In genomic region chr12:21372602-21373001, GRCh38 we compare ENCODE assay signal across 34 cellular contexts. TPM values are rescaled to one million over a fixed set of nuclear protein-coding genes. Genes with fewer than 3 reads are reported as not detected.
"Had no signal": no experiment of that assay in that cellular context is flagged by ENCODE, and none has a peak within 500 bp of the region (broad histone marks: within the 10 kb centered on the region; RNA-seq: fewer than 3 reads in every experiment).

TSS of gene IAPP (plus strand) at chr12:21372902. CDS start at chr12:21373352, 450 bp downstream.

- H3K9me3 ChIP-seq: adrenal gland, body of pancreas, breast epithelium had no signal

- DNase-seq: activated B cell treated with CpG ODN at 0.5 μM for 24 hours; activated CD4-positive, alpha-beta memory T cell treated with anti-CD3 and anti-CD28 coated beads for 36 hours; activated CD4-positive, alpha-beta T cell treated with anti-CD3 and anti-CD28 coated beads for 4 hours; activated CD4-positive, alpha-beta T cell treated with anti-CD3 and anti-CD28 coated beads, Interleukin-2, amount 10 ng/mL, durations not matched to agents 24 days and 14 days; activated CD4-positive, alpha-beta T cell treated with anti-CD3 and anti-CD28 coated beads, Interleukin-2, amount 50 U/mL, for 1 hour; activated CD4-positive, alpha-beta T cell treated with anti-CD3 and anti-CD28 coated beads, Interleukin-2, amount 50 U/mL, for 4 hours; activated CD4-positive, CD25-positive, alpha-beta regulatory T cell treated with anti-CD3 and anti-CD28 coated beads, Interleukin-2, amount 50 U/mL, for 72 hours; activated CD8-positive, alpha-beta memory T cell treated with anti-CD3 and anti-CD28 coated beads, Interleukin-2, amount 50 U/mL, for 4 hours; activated CD8-positive, alpha-beta T cell treated with anti-CD3 and anti-CD28 coated beads for 36 hours; activated effector memory CD4-positive, alpha-beta T cell treated with anti-CD3 and anti-CD28 coated beads, Interleukin-2, amount 50 U/mL, for 16 hours; activated naive CD4-positive, alpha-beta T cell treated with anti-CD3 and anti-CD28 coated beads, Interleukin-2, amount 10 ng/mL, durations not matched to agents 7 days and 5 days; activated naive CD4-positive, alpha-beta T cell treated with Interleukin-2 at 50 U/mL for 16 hours; activated T-cell treated with anti-CD3 and anti-CD28 coated beads for 4 hours; activated T-cell treated with anti-CD3 and anti-CD28 coated beads, Interleukin-2, amount 50 U/mL, for 1 hour; activated T-cell treated with anti-CD3 and anti-CD28 coated beads, Interleukin-2, amount 50 U/mL, for 4 hours; activated T-cell treated with anti-CD3 and anti-CD28 coated beads, Interleukin-2, amount 50 U/mL, for 72 hours; adrenal gland; amniotic stem cell; aorta; body of pancreas; brain microvascular endothelial cell; central memory CD4-positive, alpha-beta T cell; T-helper 1 cell; T-helper 2 cell; T-helper 9 cell had no signal

- H3K27me3 ChIP-seq: adrenal gland, body of pancreas, brain microvascular endothelial cell, breast epithelium had no signal

- ATAC-seq: activated CD8-positive, alpha-beta T cell treated with anti-CD3 and anti-CD28 coated beads for 36 hours; activated T-cell treated with anti-CD3 and anti-CD28 coated beads, Interleukin-2, amount 50 U/mL, for 4 hours; activated T-cell treated with anti-CD3 and anti-CD28 coated beads, Interleukin-2, amount 50 U/mL, for 72 hours; activated T-helper 17 cell treated with anti-CD3 and anti-CD28 coated beads, Interleukin-2, amount 50 U/mL, for 72 hours; body of pancreas had no signal

- FAIRE-seq: TTC549 had no signal

- H3K4me1 ChIP-seq: adrenal gland, body of pancreas, breast epithelium had no signal

- H3K4me3 ChIP-seq: adrenal gland, body of pancreas, breast epithelium had no signal

- H3K36me3 ChIP-seq: adrenal gland, brain microvascular endothelial cell, breast epithelium had no signal

- H3K27ac ChIP-seq: adrenal gland, body of pancreas, brain microvascular endothelial cell, breast epithelium, VCaP had no signal

RNA-seq across cellular contexts. Expression of gene IAPP, which starts in this region (rescaled TPM):
- total RNA-seq: activated B cell treated with CpG ODN at 0.5 μM for 24 hours; activated CD4-positive, alpha-beta memory T cell treated with anti-CD3 and anti-CD28 coated beads for 36 hours; activated CD4-positive, alpha-beta T cell treated with anti-CD3 and anti-CD28 coated beads, Interleukin-2, amount 10 ng/mL, durations not matched to agents 24 days and 14 days; activated CD8-positive, alpha-beta memory T cell treated with anti-CD3 and anti-CD28 coated beads for 36 hours; activated CD8-positive, alpha-beta T cell treated with anti-CD3 and anti-CD28 coated beads for 36 hours; activated T-cell treated with anti-CD3 and anti-CD28 coated beads, Interleukin-2, amount 50 U/mL, for 4 hours; activated T-cell treated with anti-CD3 and anti-CD28 coated beads, Interleukin-2, amount 50 U/mL, for 72 hours; activated T-helper 1 cell treated with anti-CD3 and anti-CD28 coated beads, Interleukin-12 subunit alpha, Interleukin-12 subunit beta, Interleukin-2, Interleukin-4 antibody, amounts not matched to agents 30 ng/mL and 10 ng/mL and 1 ng/mL, durations not matched to agents 14 hours and 24 hours and 36 hours; activated T-helper 17 cell treated with anti-CD3 and anti-CD28 coated beads, Interleukin-2, amount 50 U/mL, for 72 hours; adrenal gland; aorta; astrocyte; breast epithelium; cardiac septum; cerebellum had no signal
